Comparison of ENCODE assay signal across 19 cellular contexts in the genomic region with DNA sequence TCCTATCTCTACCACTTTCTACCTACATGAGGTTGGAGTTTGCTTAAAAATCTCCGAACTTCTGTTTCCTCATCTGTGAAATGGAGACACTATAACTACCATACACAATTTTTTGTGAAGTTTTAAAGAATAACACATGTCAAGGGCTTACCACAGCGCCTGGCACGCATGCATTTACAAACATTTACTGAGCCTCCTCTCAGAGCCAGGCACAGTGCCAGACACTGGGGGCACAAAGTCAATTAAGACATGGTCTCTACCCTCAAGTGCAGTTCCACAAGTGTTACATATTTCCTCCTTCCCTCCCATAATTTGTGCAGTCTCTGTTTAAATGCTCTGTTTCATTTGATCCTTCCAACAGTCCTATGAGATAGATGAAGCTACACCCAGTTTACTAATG.
DNase-seq lines count a peak whose midpoint lies in the region; ATAC-seq and TF ChIP-seq lines count a peak whose summit lies in the region.
"Had no signal": no experiment of that assay in that cellular context is flagged by ENCODE, and none has a peak within 500 bp of the region (broad histone marks: within the 10 kb centered on the region; RNA-seq: fewer than 3 reads in every experiment).

No MANE protein-coding gene starts in this region.

- H3K27me3 ChIP-seq in cardiac muscle cell (no peaks in the 10 kb centered on the region), heart left ventricle (no peaks in the 10 kb centered on the region), esophagus muscularis mucosa (no peaks in the 10 kb centered on the region)
- H3K27me3 ChIP-seq: BLaER1, SJCRH30 had no signal

- intact Hi-C loops in heart left ventricle (cut with DNase I), result loop anchor here in 1 of 10 donors (10.0 kb wide), 1 partner anchor 265 kb away; no protein-coding TSS in a partner anchor
- intact Hi-C loops in esophagus muscularis mucosa (cut with DNase I), result no loop called here

- H3K36me3 ChIP-seq in cardiac muscle cell (no peaks in the 10 kb centered on the region), heart left ventricle (no peaks in the 10 kb centered on the region), esophagus muscularis mucosa (no peaks in the 10 kb centered on the region)
- H3K36me3 ChIP-seq: BLaER1, SJCRH30 had no signal

- no peak for TF ChIP-seq EP300 in esophagus muscularis mucosa (IDR thresholded peaks at IDR 0.05)

- H3K27ac ChIP-seq in cardiac muscle cell (peak overlapping the region; percentile 74), heart left ventricle (peak overlapping the region in 3 of 12 donors; percentile 63 to 70 (median 65)), esophagus muscularis mucosa (replicated peaks in 1 of 4) (peak overlapping the region; percentile 67 to 80 (median 75))
- H3K27ac ChIP-seq: BLaER1, SJCRH30 had no signal

- DNase-seq in cardiac muscle cell (ENCODE audit: low read depth in 1 of 2, low spot score in 1 of 2) (no peak), heart left ventricle (no peak), NCI-H1092 treated with DMSO at 0.1 percent for 48 hours (lab: John Stamatoyannopoulos, UW) (peak; percentile 80), esophagus muscularis mucosa (ENCODE audit: extremely low spot score) (no peak), foreskin melanocyte (no peak), NCI-H2107 (lab: John Stamatoyannopoulos, UW) (no peak)
- DNase-seq: ACHN; Calu3; CD4-positive, alpha-beta T cell; DMS79; Kasumi-1; NCI-H1436 treated with DMSO at 0.1 percent for 48 hours; NCI-H510A; NCI-H748 treated with DMSO at 0.1 percent for 48 hours; SJCRH30; T-cell had no signal

- ATAC-seq in heart left ventricle, result no peak
- ATAC-seq in HG03469 (IDR thresholded peaks at IDR 0.05; ENCODE audit: unreplicated experiment), result no peak
- ATAC-seq: Panc1, T-cell had no signal

- peaks cover 58% of the 10 kb centered on the region for H3K4me1 ChIP-seq in cardiac muscle cell (ENCODE audit: low read depth)
- peaks cover 0 to 10% (median 0%) of the 10 kb centered on the region in 12 donors for H3K4me1 ChIP-seq in heart left ventricle
- H3K4me1 ChIP-seq in esophagus muscularis mucosa, result peaks cover 7 to 52% (median 41%) of the 10 kb centered on the region in 4 donors
- H3K4me1 ChIP-seq: BLaER1, SJCRH30 had no signal

- WGBS in heart left ventricle, 4 donors, result 70 to 80% (median 72%) methylated on average over 3 of the region's 3 CpGs
- 74% methylated on average over 3 of the region's 3 CpGs for WGBS in esophagus muscularis mucosa

- TF ChIP-seq POLR2A in heart left ventricle (IDR thresholded peaks at IDR 0.05), result no peak
- TF ChIP-seq POLR2A in esophagus muscularis mucosa (IDR thresholded peaks at IDR 0.05; ENCODE audit: low read depth), result no peak

- H3K9me3 ChIP-seq in cardiac muscle cell (ENCODE audit: low read depth) (no peaks in the 10 kb centered on the region), heart left ventricle (no peaks in the 10 kb centered on the region), esophagus muscularis mucosa (no peaks in the 10 kb centered on the region)
- H3K9me3 ChIP-seq: BLaER1, SJCRH30 had no signal

- no peak overlapping the region for H3K4me3 ChIP-seq in cardiac muscle cell
- peak overlapping the region in 2 of 12 donors; percentile 45 to 53 for H3K4me3 ChIP-seq in heart left ventricle
- H3K4me3 ChIP-seq in esophagus muscularis mucosa, result no peak overlapping the region
- H3K4me3 ChIP-seq: BLaER1, SJCRH30 had no signal

- no peak for TF ChIP-seq CTCF in cardiac muscle cell (IDR thresholded peaks at IDR 0.05; ENCODE audit: low read depth, low read length)
- TF ChIP-seq CTCF in heart left ventricle (IDR thresholded peaks at IDR 0.05), result no peak
- TF ChIP-seq CTCF in esophagus muscularis mucosa (IDR thresholded peaks at IDR 0.05), result no peak
